21 cellular contexts compared by ENCODE assay signal in the genomic region with DNA sequence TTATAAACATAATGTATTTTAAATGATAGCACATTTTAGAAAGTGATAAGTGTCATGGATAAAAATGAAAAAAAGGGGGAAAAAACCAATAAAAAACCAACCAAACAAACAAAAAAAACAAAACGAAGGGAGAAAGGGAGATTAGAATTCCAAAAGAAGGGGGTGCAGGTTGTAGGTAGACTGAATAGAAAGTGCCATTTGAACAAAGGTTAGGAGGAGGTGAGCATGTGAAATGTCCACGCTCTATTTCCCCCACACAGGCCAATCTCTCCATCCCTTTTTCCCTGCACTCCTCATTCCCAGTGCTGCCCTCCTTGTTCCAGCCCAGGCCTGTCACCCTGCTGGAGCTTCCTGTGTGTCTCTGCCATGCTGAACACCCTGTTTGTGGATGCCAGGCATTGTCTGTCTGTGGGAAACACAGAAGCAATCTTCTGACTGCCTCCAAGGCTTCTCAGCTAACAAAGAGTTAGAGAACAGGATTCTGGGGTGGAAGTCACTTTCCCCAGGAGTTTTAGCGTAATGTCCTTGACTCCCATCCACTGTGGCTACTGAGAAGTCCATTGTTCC.
"Had no signal": no experiment of that assay in that cellular context is flagged by ENCODE, and none has a peak within 500 bp of the region (broad histone marks: within the 10 kb centered on the region; RNA-seq: fewer than 3 reads in every experiment).

No MANE protein-coding gene starts in this region.

- H3K4me3 ChIP-seq: dorsolateral prefrontal cortex, thyroid gland had no signal

- H3K36me3 Mint-ChIP-seq: activated CD4-positive, alpha-beta memory T cell treated with anti-CD3 and anti-CD28 coated beads for 36 hours; activated naive CD8-positive, alpha-beta T cell treated with anti-CD3 and anti-CD28 coated beads, Interleukin-2, amount 10 ng/mL, durations not matched to agents 7 days and 5 days; immature natural killer cell; mesothelial cell of epicardium had no signal

- FAIRE-seq: colon, frontal cortex had no signal

- ATAC-seq: activated T-helper 17 cell treated with anti-CD3 and anti-CD28 coated beads, Interleukin-2, amount 50 U/mL, for 72 hours had no signal

- H3K27me3 ChIP-seq: dorsolateral prefrontal cortex, thyroid gland had no signal

- H3K9me3 ChIP-seq: thyroid gland had no signal

- H3K4me3 Mint-ChIP-seq: activated CD4-positive, alpha-beta memory T cell treated with anti-CD3 and anti-CD28 coated beads for 36 hours; activated naive CD8-positive, alpha-beta T cell treated with anti-CD3 and anti-CD28 coated beads, Interleukin-2, amount 10 ng/mL, durations not matched to agents 7 days and 5 days; activated T-helper 17 cell treated with anti-CD3 and anti-CD28 coated beads, Interleukin-2, amount 50 U/mL, for 72 hours; immature natural killer cell; mesothelial cell of epicardium; nephron had no signal

- H3K27ac Mint-ChIP-seq: activated CD4-positive, alpha-beta memory T cell treated with anti-CD3 and anti-CD28 coated beads for 36 hours; activated naive CD8-positive, alpha-beta T cell treated with anti-CD3 and anti-CD28 coated beads, Interleukin-2, amount 10 ng/mL, durations not matched to agents 7 days and 5 days; activated T-helper 17 cell treated with anti-CD3 and anti-CD28 coated beads, Interleukin-2, amount 50 U/mL, for 72 hours; immature natural killer cell; mesothelial cell of epicardium; progenitor cell of endocrine pancreas had no signal

- H3K9me3 Mint-ChIP-seq: activated naive CD8-positive, alpha-beta T cell treated with anti-CD3 and anti-CD28 coated beads, Interleukin-2, amount 10 ng/mL, durations not matched to agents 7 days and 5 days; activated T-helper 17 cell treated with anti-CD3 and anti-CD28 coated beads, Interleukin-2, amount 50 U/mL, for 72 hours had no signal

- H3K4me1 Mint-ChIP-seq: activated naive CD8-positive, alpha-beta T cell treated with anti-CD3 and anti-CD28 coated beads, Interleukin-2, amount 10 ng/mL, durations not matched to agents 7 days and 5 days; activated T-helper 17 cell treated with anti-CD3 and anti-CD28 coated beads, Interleukin-2, amount 50 U/mL, for 72 hours; immature natural killer cell had no signal

- H3K27ac ChIP-seq: thyroid gland had no signal

- H3K27me3 Mint-ChIP-seq: activated naive CD8-positive, alpha-beta T cell treated with anti-CD3 and anti-CD28 coated beads, Interleukin-2, amount 10 ng/mL, durations not matched to agents 7 days and 5 days; progenitor cell of endocrine pancreas had no signal

- H3K36me3 ChIP-seq: thyroid gland had no signal

- DNase-seq: activated CD4-positive, alpha-beta memory T cell treated with anti-CD3 and anti-CD28 coated beads for 36 hours; activated CD4-positive, alpha-beta T cell treated with anti-CD3 and anti-CD28 coated beads for 4 hours; activated naive CD4-positive, alpha-beta T cell; activated naive CD8-positive, alpha-beta T cell treated with anti-CD3 and anti-CD28 coated beads, Interleukin-2, amount 10 ng/mL, durations not matched to agents 7 days and 5 days; activated T-cell treated with anti-CD3 and anti-CD28 coated beads, Interleukin-2, amount 50 U/mL, for 1 hour; amygdala; immature natural killer cell; occipital lobe; stimulated activated CD4-positive, alpha-beta T cell treated with anti-CD3 and anti-CD28 coated beads, Interleukin-12 subunit alpha, Interleukin-12 subunit beta, amount 100 ng/mL, for 4 hours; stimulated activated CD4-positive, alpha-beta T cell treated with anti-CD3 and anti-CD28 coated beads, Interleukin-1b, Interleukin-23, amount 100 ng/mL, for 48 hours; stimulated activated naive CD4-positive, alpha-beta T cell treated with Interleukin-2 at 50 U/mL for 16 hours; SW 1271; T-helper 2 cell; thyroid gland had no signal

- H3K4me1 ChIP-seq: thyroid gland had no signal
